Comparison of ENCODE assay signal across 21 cellular contexts in genomic region chr5:164376840-164377239, GRCh38.
"Had no signal": no experiment of that assay in that cellular context is flagged by ENCODE, and none has a peak within 500 bp of the region (broad histone marks: within the 10 kb centered on the region; RNA-seq: fewer than 3 reads in every experiment).

No MANE protein-coding gene starts in this region.

- H3K27me3 Mint-ChIP-seq: activated CD4-positive, alpha-beta memory T cell treated with anti-CD3 and anti-CD28 coated beads, Interleukin-2, amount 10 ng/mL, durations not matched to agents 7 days and 5 days; activated CD4-positive, alpha-beta T cell treated with anti-CD3 and anti-CD28 coated beads, Interleukin-2, amount 10 ng/mL, durations not matched to agents 24 days and 14 days; activated T-cell treated with anti-CD3 and anti-CD28 coated beads, Interleukin-2, amount 50 U/mL, for 24 hours; naive B cell; progenitor cell of endocrine pancreas had no signal

- H3K4me1 Mint-ChIP-seq: activated CD4-positive, alpha-beta memory T cell treated with anti-CD3 and anti-CD28 coated beads, Interleukin-2, amount 10 ng/mL, durations not matched to agents 7 days and 5 days; activated CD4-positive, alpha-beta T cell treated with anti-CD3 and anti-CD28 coated beads, Interleukin-2, amount 10 ng/mL, durations not matched to agents 24 days and 14 days; naive B cell; nephron progenitor cell had no signal

- H3K36me3 Mint-ChIP-seq: naive B cell had no signal

- DNase-seq: activated CD4-positive, alpha-beta memory T cell treated with anti-CD3 and anti-CD28 coated beads, Interleukin-2, amount 10 ng/mL, durations not matched to agents 7 days and 5 days; activated CD4-positive, alpha-beta T cell treated with anti-CD3 and anti-CD28 coated beads, Interleukin-2, amount 10 ng/mL, durations not matched to agents 24 days and 14 days; activated CD4-positive, CD25-positive, alpha-beta regulatory T cell treated with anti-CD3 and anti-CD28 coated beads, Interleukin-2, amount 50 U/mL, for 72 hours; activated CD8-positive, alpha-beta memory T cell treated with anti-CD3 and anti-CD28 coated beads, Interleukin-2, amount 50 U/mL, for 48 hours; activated gamma-delta T cell; activated naive CD4-positive, alpha-beta T cell treated with anti-CD3 and anti-CD28 coated beads, Interleukin-2, amount 50 U/mL, for 16 hours; activated T-cell treated with anti-CD3 and anti-CD28 coated beads, Interleukin-2, amount 50 U/mL, for 24 hours; amygdala; caudate nucleus; cortex of kidney; heart right ventricle; naive B cell; nephron progenitor cell; stimulated activated CD4-positive, alpha-beta T cell treated with anti-CD3 and anti-CD28 coated beads, Interleukin-12 subunit alpha, Interleukin-12 subunit beta, amount 100 ng/mL, for 4 hours; stimulated activated CD4-positive, alpha-beta T cell treated with anti-CD3 and anti-CD28 coated beads, Interleukin-4, amount 100 ng/mL, for 1 hour; stimulated activated naive CD8-positive, alpha-beta T cell treated with anti-CD3 and anti-CD28 coated beads, Interleukin-15, Interleukin-2, amounts not matched to agents 100 U/mL and 50 U/mL, for 24 hours; testis; transverse colon had no signal

- H3K27ac Mint-ChIP-seq: activated CD4-positive, alpha-beta memory T cell treated with anti-CD3 and anti-CD28 coated beads, Interleukin-2, amount 10 ng/mL, durations not matched to agents 7 days and 5 days; activated CD4-positive, alpha-beta T cell treated with anti-CD3 and anti-CD28 coated beads, Interleukin-2, amount 10 ng/mL, durations not matched to agents 24 days and 14 days; activated T-cell treated with anti-CD3 and anti-CD28 coated beads, Interleukin-2, amount 50 U/mL, for 24 hours; mesothelial cell of epicardium; naive B cell; nephron progenitor cell; progenitor cell of endocrine pancreas had no signal

- H3K4me3 ChIP-seq: heart right ventricle, skin epidermis, testis, transverse colon had no signal

- H3K4me3 Mint-ChIP-seq: activated CD4-positive, alpha-beta memory T cell treated with anti-CD3 and anti-CD28 coated beads, Interleukin-2, amount 10 ng/mL, durations not matched to agents 7 days and 5 days; activated CD4-positive, alpha-beta T cell treated with anti-CD3 and anti-CD28 coated beads, Interleukin-2, amount 10 ng/mL, durations not matched to agents 24 days and 14 days; activated T-cell treated with anti-CD3 and anti-CD28 coated beads, Interleukin-2, amount 50 U/mL, for 24 hours; mesothelial cell of epicardium; naive B cell; nephron progenitor cell had no signal
